In the genomic region with DNA sequence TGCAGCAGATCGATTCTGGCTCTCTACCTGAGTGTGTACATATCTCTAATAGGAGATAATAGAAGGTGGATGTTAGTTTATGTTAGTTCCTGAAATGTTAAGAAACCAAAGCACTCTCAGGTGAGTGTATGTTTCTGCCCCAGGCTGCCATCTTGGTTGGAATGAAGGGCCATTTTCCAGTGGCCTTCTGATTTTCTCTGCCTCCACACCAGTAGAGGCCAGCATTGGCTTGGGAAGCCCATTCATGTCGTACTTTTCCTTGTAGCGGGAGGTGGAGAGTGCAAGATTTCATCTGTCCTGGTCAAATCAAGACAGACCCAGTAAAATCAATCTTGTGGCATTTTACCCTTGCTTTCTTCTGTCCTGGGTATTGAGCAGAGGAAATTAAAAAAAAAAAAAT, we compare ENCODE assay signal across 1 cellular context.
TF ChIP-seq lines count a peak whose summit lies in the region.

No MANE protein-coding gene starts in this region.

TF ChIP-seq in HepG2, 621 proteins besides CTCF, POLR2A, EP300 and RAD21:
- no peak for TF ChIP-seq ZNF280D (CRISPR knock-in tag; IDR thresholded peaks at IDR 0.05)
- no peak for TF ChIP-seq ASH2L (IDR thresholded peaks at IDR 0.05; ENCODE audit: insufficient read length, low read depth, low read length)
- TF ChIP-seq ZNF784 (CRISPR knock-in tag; IDR thresholded peaks at IDR 0.05; ENCODE audit: borderline replicate concordance) = no peak
- no peak for TF ChIP-seq ZNF274 (CRISPR knock-in tag; IDR thresholded peaks at IDR 0.05)
- TF ChIP-seq TOPORS (CRISPR knock-in tag; IDR thresholded peaks at IDR 0.05) = no peak
- TF ChIP-seq FOXK2 (IDR thresholded peaks at IDR 0.05) = no peak
- no peak for TF ChIP-seq ZNF83 (CRISPR knock-in tag; IDR thresholded peaks at IDR 0.05; ENCODE audit: borderline replicate concordance)
- TF ChIP-seq, protein P1, sequence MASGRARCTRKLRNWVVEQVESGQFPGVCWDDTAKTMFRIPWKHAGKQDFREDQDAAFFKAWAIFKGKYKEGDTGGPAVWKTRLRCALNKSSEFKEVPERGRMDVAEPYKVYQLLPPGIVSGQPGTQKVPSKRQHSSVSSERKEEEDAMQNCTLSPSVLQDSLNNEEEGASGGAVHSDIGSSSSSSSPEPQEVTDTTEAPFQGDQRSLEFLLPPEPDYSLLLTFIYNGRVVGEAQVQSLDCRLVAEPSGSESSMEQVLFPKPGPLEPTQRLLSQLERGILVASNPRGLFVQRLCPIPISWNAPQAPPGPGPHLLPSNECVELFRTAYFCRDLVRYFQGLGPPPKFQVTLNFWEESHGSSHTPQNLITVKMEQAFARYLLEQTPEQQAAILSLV (CRISPR knock-in tag; IDR thresholded peaks at IDR 0.05; ENCODE audit: borderline replicate concordance) = no peak
- TF ChIP-seq, protein P2, sequence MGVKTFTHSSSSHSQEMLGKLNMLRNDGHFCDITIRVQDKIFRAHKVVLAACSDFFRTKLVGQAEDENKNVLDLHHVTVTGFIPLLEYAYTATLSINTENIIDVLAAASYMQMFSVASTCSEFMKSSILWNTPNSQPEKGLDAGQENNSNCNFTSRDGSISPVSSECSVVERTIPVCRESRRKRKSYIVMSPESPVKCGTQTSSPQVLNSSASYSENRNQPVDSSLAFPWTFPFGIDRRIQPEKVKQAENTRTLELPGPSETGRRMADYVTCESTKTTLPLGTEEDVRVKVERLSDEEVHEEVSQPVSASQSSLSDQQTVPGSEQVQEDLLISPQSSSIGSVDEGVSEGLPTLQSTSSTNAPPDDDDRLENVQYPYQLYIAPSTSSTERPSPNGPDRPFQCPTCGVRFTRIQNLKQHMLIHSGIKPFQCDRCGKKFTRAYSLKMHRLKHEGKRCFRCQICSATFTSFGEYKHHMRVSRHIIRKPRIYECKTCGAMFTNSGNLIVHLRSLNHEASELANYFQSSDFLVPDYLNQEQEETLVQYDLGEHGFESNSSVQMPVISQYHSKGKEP (CRISPR knock-in tag; IDR thresholded peaks at IDR 0.05) = no peak
- TF ChIP-seq ZNF749 (CRISPR knock-in tag; IDR thresholded peaks at IDR 0.05; ENCODE audit: borderline replicate concordance) = no peak
- no peak for TF ChIP-seq NCOR1 (IDR thresholded peaks at IDR 0.05; ENCODE audit: borderline replicate concordance, low read length)
